ENCODE assay signal across 18 cellular contexts in genomic region chr10:133139561-133140065, GRCh38. TPM values are rescaled to one million over a fixed set of nuclear protein-coding genes. Genes with fewer than 3 reads are reported as not detected.
A peak's percentile ranks its signal among the peaks of the same experiment; 100 is the strongest.
DNase-seq lines count a peak whose midpoint lies in the region; ATAC-seq and TF ChIP-seq lines count a peak whose summit lies in the region.
"Had no signal": no experiment of that assay in that cellular context is flagged by ENCODE, and none has a peak within 500 bp of the region (broad histone marks: within the 10 kb centered on the region; RNA-seq: fewer than 3 reads in every experiment).

No MANE protein-coding gene starts in this region.

- no peak overlapping the region for H3K4me3 ChIP-seq in HEK293 (ENCODE audit: low read depth, low read length)
- H3K4me3 ChIP-seq: body of pancreas, PC-9, suprapubic skin had no signal

- CTCF ChIA-PET in HEK293 (lab: Yijun Ruan, JAX), result interaction anchor here (1.1 kb wide), 1 partner anchor 168 kb away, joined by 3 read pairs; no protein-coding TSS in a partner anchor

- H3K9me3 ChIP-seq in HEK293 (ENCODE audit: control insufficient read depth, insufficient read depth, low read depth, low read length), result no peaks in the 10 kb centered on the region
- H3K9me3 ChIP-seq: body of pancreas, suprapubic skin had no signal

- POLR2A ChIA-PET in HEK293 (lab: Yijun Ruan, JAX), result no interaction called here

- H3K27ac Mint-ChIP-seq in HFFc6, result no peak overlapping the region
- H3K27ac Mint-ChIP-seq: activated naive CD4-positive, alpha-beta T cell treated with anti-CD3 and anti-CD28 coated beads, Interleukin-2, amount 10 ng/mL, durations not matched to agents 7 days and 5 days had no signal

- peaks cover 8% of the 10 kb centered on the region; the same call in 1 of the 2 replicates for H3K4me1 Mint-ChIP-seq in HFFc6 (ENCODE audit: low read depth)

- H3K36me3 Mint-ChIP-seq in HFFc6 (ENCODE audit: low read depth), result no peaks in the 10 kb centered on the region
- H3K36me3 Mint-ChIP-seq: activated naive CD4-positive, alpha-beta T cell treated with anti-CD3 and anti-CD28 coated beads, Interleukin-2, amount 10 ng/mL, durations not matched to agents 7 days and 5 days had no signal

- peaks cover 6% of the 10 kb centered on the region for H3K27me3 Mint-ChIP-seq in HFFc6 (ENCODE audit: insufficient read depth)

- no peak overlapping the region for H3K27ac ChIP-seq in HEK293 (ENCODE audit: extremely low read depth, low read depth, low read length)
- H3K27ac ChIP-seq: body of pancreas, PC-9, suprapubic skin had no signal

- H3K4me3 Mint-ChIP-seq in HFFc6, result no peak overlapping the region
- H3K4me3 Mint-ChIP-seq: activated naive CD4-positive, alpha-beta T cell treated with anti-CD3 and anti-CD28 coated beads, Interleukin-2, amount 10 ng/mL, durations not matched to agents 7 days and 5 days had no signal

- intact Hi-C loops in posterior vena cava (cut with DNase I), result no loop called here

- DNase-seq in activated effector memory CD4-positive, alpha-beta T cell treated with anti-CD3 and anti-CD28 coated beads, Interleukin-2, amount 50 U/mL, for 16 hours, result peak; percentile 61
- DNase-seq in activated effector memory CD4-positive, alpha-beta T cell treated with Interleukin-2 at 50 U/mL for 16 hours, result no peak
- peak; percentile 55 for DNase-seq in activated CD8-positive, alpha-beta memory T cell treated with anti-CD3 and anti-CD28 coated beads, Interleukin-2, amount 50 U/mL, for 48 hours
- DNase-seq in posterior vena cava (ENCODE audit: low spot score) (peak; percentile 73), NCI-H1930 (lab: John Stamatoyannopoulos, UW) (no peak), HFFc6 (no peak)
- DNase-seq: activated naive CD4-positive, alpha-beta T cell treated with anti-CD3 and anti-CD28 coated beads, Interleukin-2, amount 10 ng/mL, durations not matched to agents 7 days and 5 days; AML-193; NCI-H187 treated with DMSO at 0.1 percent for 48 hours; NCI-H524; PC-9; stimulated activated CD4-positive, alpha-beta T cell treated with anti-CD3 and anti-CD28 coated beads, Interleukin-4, amount 100 ng/mL, for 4 hours had no signal

- H3K9me3 Mint-ChIP-seq in HFFc6, result no peaks in the 10 kb centered on the region
- H3K9me3 Mint-ChIP-seq: activated naive CD4-positive, alpha-beta T cell treated with anti-CD3 and anti-CD28 coated beads, Interleukin-2, amount 10 ng/mL, durations not matched to agents 7 days and 5 days had no signal

- no peak for ATAC-seq in GM21447 (IDR thresholded peaks at IDR 0.05; ENCODE audit: unreplicated experiment)
- ATAC-seq: body of pancreas had no signal

- TF ChIP-seq CTCF in HEK293 (tag by site-specific recombination; IDR thresholded peaks at IDR 0.05) (no peak), HFFc6 (IDR thresholded peaks at IDR 0.05) (no peak)

- H3K4me1 ChIP-seq in HEK293 (ENCODE audit: control insufficient read depth, insufficient read depth, low read length), result no peaks in the 10 kb centered on the region
- H3K4me1 ChIP-seq: body of pancreas had no signal

- H3K36me3 ChIP-seq in HEK293 (ENCODE audit: control insufficient read depth in 2 of 2, insufficient read depth in 1 of 2, low read length in 2 of 2), result no peaks in the 10 kb centered on the region
- H3K36me3 ChIP-seq: suprapubic skin had no signal

TF ChIP-seq in HEK293, 187 proteins besides CTCF, POLR2A, EP300 and RAD21:
- TF ChIP-seq GLIS2 (tag by site-specific recombination; IDR thresholded peaks at IDR 0.05), result peak; percentile 47; the same call in 1 of the 2 replicates
- peak; percentile 68 for TF ChIP-seq ZIC2 (tag by site-specific recombination; IDR thresholded peaks at IDR 0.05)
- TF ChIP-seq KLF1 (tag by site-specific recombination; IDR thresholded peaks at IDR 0.05), result peak; percentile 84
- TF ChIP-seq PRDM2 (tag by site-specific recombination; IDR thresholded peaks at IDR 0.05; ENCODE audit: borderline replicate concordance), result no peak
- TF ChIP-seq EGR2 (tag by site-specific recombination; IDR thresholded peaks at IDR 0.05; ENCODE audit: low read depth), result peak; percentile 70
- peak; percentile 67 for TF ChIP-seq ZFHX2 (tag by site-specific recombination; conservative IDR thresholded peaks at IDR 0.05)
- TF ChIP-seq ZBTB20 (tag by site-specific recombination; IDR thresholded peaks at IDR 0.05), result no peak
- TF ChIP-seq HOXD13 (CRISPR knock-in tag; IDR thresholded peaks at IDR 0.05; ENCODE audit: borderline replicate concordance), result no peak
- TF ChIP-seq ZNF701 (tag by site-specific recombination; IDR thresholded peaks at IDR 0.05), result no peak
- peak; percentile 77 for TF ChIP-seq ZNF335 (tag by site-specific recombination; conservative IDR thresholded peaks at IDR 0.05)
- TF ChIP-seq KLF10 (tag by site-specific recombination; IDR thresholded peaks at IDR 0.05), result peak; percentile 46; the same call in 1 of the 2 replicates
- peak; percentile 95 for TF ChIP-seq ZNF692 (tag by site-specific recombination; IDR thresholded peaks at IDR 0.05)
- TF ChIP-seq SP2 (tag by site-specific recombination; IDR thresholded peaks at IDR 0.05), result peak; percentile 60
- TF ChIP-seq ZFP69B (tag by site-specific recombination; IDR thresholded peaks at IDR 0.05), result peak; percentile 95
- TF ChIP-seq GLIS1 (tag by site-specific recombination; IDR thresholded peaks at IDR 0.05), result peak; percentile 67

RNA-seq across cellular contexts. Expression of gene KNDC1, which starts 20.4 kb away (rescaled TPM):
- under 1 TPM; 0.33 to 0.37 TPM for total RNA-seq in posterior vena cava
- under 1 TPM in 3 of 6 experiments, not detected in 3; 0.05 to 1.00 (median 0.28) TPM for total RNA-seq in HFFc6 (2021; fragmentation: NEBNext Ultra II Directional; extraction: Animal tissue kit (Norgen Biotek cat#: 25700))

RNA-seq across cellular contexts. Expression of gene ADGRA1, which starts 51.9 kb away (rescaled TPM):
- total RNA-seq in posterior vena cava, result under 1 TPM; 0.10 to 0.56 TPM
- not detected for total RNA-seq in HFFc6 (2021; fragmentation: NEBNext Ultra II Directional; extraction: Animal tissue kit (Norgen Biotek cat#: 25700))
- total RNA-seq: activated CD8-positive, alpha-beta memory T cell treated with anti-CD3 and anti-CD28 coated beads for 36 hours; dermis microvascular lymphatic vessel endothelial cell; PC-9; suprapubic skin had no signal

Comparison
In these comparisons a context has a peak if more than half of its experiments do, and no peak if none do; other contexts are left out.
1. DNase-seq: peak in activated effector memory CD4-positive, alpha-beta T cell treated with anti-CD3 and anti-CD28 coated beads, Interleukin-2, amount 50 U/mL, for 16 hours (single experiment), activated CD8-positive, alpha-beta memory T cell treated with anti-CD3 and anti-CD28 coated beads, Interleukin-2, amount 50 U/mL, for 48 hours (single experiment) and posterior vena cava (single experiment); none in activated effector memory CD4-positive, alpha-beta T cell treated with Interleukin-2 at 50 U/mL for 16 hours (single experiment), NCI-H1930 (0 of 2) and HFFc6 (single experiment).